In the genomic region with DNA sequence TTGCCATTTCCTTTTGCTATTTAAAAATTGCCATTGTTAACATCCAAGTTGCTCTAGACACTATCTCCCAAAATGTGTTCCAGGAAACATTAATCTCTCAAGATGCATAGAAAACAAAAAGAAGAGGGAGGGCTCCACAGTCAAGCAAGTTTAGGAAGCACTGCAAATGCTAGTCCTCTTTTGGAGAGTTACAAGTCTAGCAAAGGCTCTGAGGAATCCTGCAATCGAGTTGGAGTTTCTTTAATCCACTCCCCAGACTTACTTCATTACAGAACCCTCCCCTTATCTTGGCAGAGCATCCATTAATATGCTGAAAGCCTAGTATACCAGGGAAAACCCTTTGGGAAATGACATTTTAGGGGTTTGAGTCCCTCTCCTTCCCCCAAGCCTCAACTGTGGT, we compare ENCODE assay signal across 22 cellular contexts.
"Had no signal": no experiment of that assay in that cellular context is flagged by ENCODE, and none has a peak within 500 bp of the region (broad histone marks: within the 10 kb centered on the region; RNA-seq: fewer than 3 reads in every experiment).

No MANE protein-coding gene starts in this region.

- H3K27me3 ChIP-seq: gastrocnemius medialis had no signal

- H3K9me3 ChIP-seq: esophagus muscularis mucosa, gastrocnemius medialis, left lung, lower lobe of right lung, mucosa of descending colon had no signal

- DNase-seq: dermis blood vessel endothelial cell; dorsolateral prefrontal cortex; effector CD4-positive, alpha-beta T cell; effector memory CD4-positive, alpha-beta T cell; foreskin melanocyte; gastrocnemius medialis; heart left ventricle; hippocampal formation; left cardiac atrium; left lung; left ventricle myocardium superior; lower lobe of right lung; mesenchymal stem cell; mucosa of descending colon; naive B cell had no signal

- H3K36me3 Mint-ChIP-seq: mesothelial cell of epicardium, naive B cell had no signal

- H3K27ac ChIP-seq: coronary artery, dorsolateral prefrontal cortex, esophagus muscularis mucosa, gastrocnemius medialis, heart left ventricle, left lung, lower lobe of right lung had no signal

- H3K4me3 ChIP-seq: coronary artery, dorsolateral prefrontal cortex, esophagus muscularis mucosa, gastrocnemius medialis, heart left ventricle, left lung, lower lobe of right lung, mucosa of descending colon had no signal

- H3K4me3 Mint-ChIP-seq: mesothelial cell of epicardium, naive B cell had no signal

- ATAC-seq: gastrocnemius medialis, heart left ventricle, left cardiac atrium, left lung, left ventricle myocardium superior, lower lobe of right lung, mucosa of descending colon had no signal

- H3K36me3 ChIP-seq: esophagus muscularis mucosa, gastrocnemius medialis, heart left ventricle, left lung, lower lobe of right lung had no signal

- H3K4me1 ChIP-seq: esophagus muscularis mucosa, gastrocnemius medialis, left lung, lower lobe of right lung had no signal

- FAIRE-seq: colon, endothelial cell of umbilical vein, islet of Langerhans, keratinocyte had no signal

- H3K4me1 Mint-ChIP-seq: mesothelial cell of epicardium had no signal

- H3K9me3 Mint-ChIP-seq: mesothelial cell of epicardium had no signal

- H3K27ac Mint-ChIP-seq: mesothelial cell of epicardium had no signal
